1 cellular context compared by ENCODE assay signal in the genomic region with DNA sequence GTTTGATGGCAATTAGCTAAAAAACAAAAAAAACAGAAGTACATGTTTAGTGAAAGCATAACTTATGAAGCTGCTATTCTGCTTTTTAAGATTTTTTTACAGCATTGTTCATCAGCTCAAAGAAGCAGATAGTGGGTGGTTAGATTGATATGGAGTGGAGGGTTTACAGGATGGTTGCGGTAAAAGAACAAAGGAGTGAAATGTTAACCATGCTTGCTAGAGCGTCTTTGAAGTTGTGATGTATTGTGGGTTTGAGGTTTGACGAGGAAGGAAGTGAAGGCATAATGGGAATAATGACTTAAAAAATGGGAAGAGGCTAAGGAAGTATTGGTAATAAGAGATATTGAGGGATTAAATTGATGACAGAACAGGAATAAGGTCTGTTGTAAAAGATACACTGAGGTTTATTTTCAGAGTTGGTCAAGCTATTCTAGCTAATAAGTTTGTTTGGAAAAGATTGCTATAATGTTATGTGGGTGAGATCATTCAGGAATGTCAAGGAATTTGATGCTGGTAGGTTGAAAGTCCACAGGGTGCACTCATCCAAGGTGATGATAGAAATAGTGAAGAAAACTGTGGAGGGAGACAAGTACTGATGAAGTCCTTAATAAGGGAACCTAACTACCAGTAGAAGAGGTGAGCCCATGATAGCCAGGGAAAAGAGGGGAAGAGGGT.
TF ChIP-seq lines count a peak whose summit lies in the region.

No MANE protein-coding gene starts in this region.

TF ChIP-seq in WTC11, 78 proteins besides CTCF, POLR2A, EP300 and RAD21 (continued from another document):
- TF ChIP-seq, protein P1, sequence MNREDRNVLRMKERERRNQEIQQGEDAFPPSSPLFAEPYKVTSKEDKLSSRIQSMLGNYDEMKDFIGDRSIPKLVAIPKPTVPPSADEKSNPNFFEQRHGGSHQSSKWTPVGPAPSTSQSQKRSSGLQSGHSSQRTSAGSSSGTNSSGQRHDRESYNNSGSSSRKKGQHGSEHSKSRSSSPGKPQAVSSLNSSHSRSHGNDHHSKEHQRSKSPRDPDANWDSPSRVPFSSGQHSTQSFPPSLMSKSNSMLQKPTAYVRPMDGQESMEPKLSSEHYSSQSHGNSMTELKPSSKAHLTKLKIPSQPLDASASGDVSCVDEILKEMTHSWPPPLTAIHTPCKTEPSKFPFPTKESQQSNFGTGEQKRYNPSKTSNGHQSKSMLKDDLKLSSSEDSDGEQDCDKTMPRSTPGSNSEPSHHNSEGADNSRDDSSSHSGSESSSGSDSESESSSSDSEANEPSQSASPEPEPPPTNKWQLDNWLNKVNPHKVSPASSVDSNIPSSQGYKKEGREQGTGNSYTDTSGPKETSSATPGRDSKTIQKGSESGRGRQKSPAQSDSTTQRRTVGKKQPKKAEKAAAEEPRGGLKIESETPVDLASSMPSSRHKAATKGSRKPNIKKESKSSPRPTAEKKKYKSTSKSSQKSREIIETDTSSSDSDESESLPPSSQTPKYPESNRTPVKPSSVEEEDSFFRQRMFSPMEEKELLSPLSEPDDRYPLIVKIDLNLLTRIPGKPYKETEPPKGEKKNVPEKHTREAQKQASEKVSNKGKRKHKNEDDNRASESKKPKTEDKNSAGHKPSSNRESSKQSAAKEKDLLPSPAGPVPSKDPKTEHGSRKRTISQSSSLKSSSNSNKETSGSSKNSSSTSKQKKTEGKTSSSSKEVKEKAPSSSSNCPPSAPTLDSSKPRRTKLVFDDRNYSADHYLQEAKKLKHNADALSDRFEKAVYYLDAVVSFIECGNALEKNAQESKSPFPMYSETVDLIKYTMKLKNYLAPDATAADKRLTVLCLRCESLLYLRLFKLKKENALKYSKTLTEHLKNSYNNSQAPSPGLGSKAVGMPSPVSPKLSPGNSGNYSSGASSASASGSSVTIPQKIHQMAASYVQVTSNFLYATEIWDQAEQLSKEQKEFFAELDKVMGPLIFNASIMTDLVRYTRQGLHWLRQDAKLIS (CRISPR knock-in tag; IDR thresholded peaks at IDR 0.05; ENCODE audit: borderline replicate concordance) = no peak
- TF ChIP-seq, protein P2, sequence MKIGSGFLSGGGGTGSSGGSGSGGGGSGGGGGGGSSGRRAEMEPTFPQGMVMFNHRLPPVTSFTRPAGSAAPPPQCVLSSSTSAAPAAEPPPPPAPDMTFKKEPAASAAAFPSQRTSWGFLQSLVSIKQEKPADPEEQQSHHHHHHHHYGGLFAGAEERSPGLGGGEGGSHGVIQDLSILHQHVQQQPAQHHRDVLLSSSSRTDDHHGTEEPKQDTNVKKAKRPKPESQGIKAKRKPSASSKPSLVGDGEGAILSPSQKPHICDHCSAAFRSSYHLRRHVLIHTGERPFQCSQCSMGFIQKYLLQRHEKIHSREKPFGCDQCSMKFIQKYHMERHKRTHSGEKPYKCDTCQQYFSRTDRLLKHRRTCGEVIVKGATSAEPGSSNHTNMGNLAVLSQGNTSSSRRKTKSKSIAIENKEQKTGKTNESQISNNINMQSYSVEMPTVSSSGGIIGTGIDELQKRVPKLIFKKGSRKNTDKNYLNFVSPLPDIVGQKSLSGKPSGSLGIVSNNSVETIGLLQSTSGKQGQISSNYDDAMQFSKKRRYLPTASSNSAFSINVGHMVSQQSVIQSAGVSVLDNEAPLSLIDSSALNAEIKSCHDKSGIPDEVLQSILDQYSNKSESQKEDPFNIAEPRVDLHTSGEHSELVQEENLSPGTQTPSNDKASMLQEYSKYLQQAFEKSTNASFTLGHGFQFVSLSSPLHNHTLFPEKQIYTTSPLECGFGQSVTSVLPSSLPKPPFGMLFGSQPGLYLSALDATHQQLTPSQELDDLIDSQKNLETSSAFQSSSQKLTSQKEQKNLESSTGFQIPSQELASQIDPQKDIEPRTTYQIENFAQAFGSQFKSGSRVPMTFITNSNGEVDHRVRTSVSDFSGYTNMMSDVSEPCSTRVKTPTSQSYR (CRISPR knock-in tag; IDR thresholded peaks at IDR 0.05) = no peak
